19 cellular contexts compared by ENCODE assay signal in genomic region chr20:2760381-2761305, GRCh38. TPM values are rescaled to one million over a fixed set of nuclear protein-coding genes. Genes with fewer than 3 reads are reported as not detected.
DNase-seq lines count a peak whose midpoint lies in the region.
"Had no signal": no experiment of that assay in that cellular context is flagged by ENCODE, and none has a peak within 500 bp of the region (broad histone marks: within the 10 kb centered on the region; RNA-seq: fewer than 3 reads in every experiment).

No MANE protein-coding gene starts in this region.

- DNase-seq in D341Med (ENCODE audit: low spot score) (peak; percentile 6), ecto neural progenitor cell (ENCODE audit: low spot score) (peak; percentile 38), mesenteric fat pad (ENCODE audit: low spot score) (peak; percentile 88), NCI-H446 (lab: John Stamatoyannopoulos, UW) (no peak)
- DNase-seq in activated T-cell treated with anti-CD3 and anti-CD28 coated beads, Interleukin-2, amount 50 U/mL, for 24 hours, result no peak
- DNase-seq in stimulated activated CD4-positive, alpha-beta T cell treated with anti-CD3 and anti-CD28 coated beads, Interleukin-4, amount 100 ng/mL, for 1 hour, result no peak
- DNase-seq: CD4-positive, CD25-positive, alpha-beta regulatory T cell; COR-L47; DMS153; GDM1; HCEC 1CT; NCI-H1092 treated with DMSO at 0.1 percent for 48 hours; NCI-H524; NCI-H82; PC-3; SIG-M5 had no signal

- peaks cover 4% of the 10 kb centered on the region for H3K4me1 Mint-ChIP-seq in activated T-cell treated with anti-CD3 and anti-CD28 coated beads, Interleukin-2, amount 50 U/mL, for 24 hours (ENCODE audit: low read depth)

- no peaks in the 10 kb centered on the region for H3K27me3 ChIP-seq in BLaER1

- peaks cover 35% of the 10 kb centered on the region for H3K4me1 ChIP-seq in BLaER1

- no peaks in the 10 kb centered on the region for H3K9me3 ChIP-seq in BLaER1

- H3K9ac ChIP-seq in BLaER1, result peak overlapping the region; percentile 47; the same call in 1 of the 2 replicates

- peak overlapping the region; percentile 85 for H3K4me2 ChIP-seq in BLaER1

- H3K36me3 ChIP-seq in BLaER1, result no peaks in the 10 kb centered on the region

- H4K20me1 ChIP-seq in BLaER1, result no peaks in the 10 kb centered on the region

- H3K36me3 Mint-ChIP-seq in activated T-cell treated with anti-CD3 and anti-CD28 coated beads, Interleukin-2, amount 50 U/mL, for 24 hours (ENCODE audit: low read depth), result no peaks in the 10 kb centered on the region
- H3K36me3 Mint-ChIP-seq: CD4-positive, CD25-positive, alpha-beta regulatory T cell had no signal

- H3K4me3 Mint-ChIP-seq in activated T-cell treated with anti-CD3 and anti-CD28 coated beads, Interleukin-2, amount 50 U/mL, for 24 hours, result no peak overlapping the region
- H3K4me3 Mint-ChIP-seq: CD4-positive, CD25-positive, alpha-beta regulatory T cell had no signal

- H3K27me3 Mint-ChIP-seq in activated T-cell treated with anti-CD3 and anti-CD28 coated beads, Interleukin-2, amount 50 U/mL, for 24 hours, result peaks cover 18% of the 10 kb centered on the region

- H3K9me3 Mint-ChIP-seq in activated T-cell treated with anti-CD3 and anti-CD28 coated beads, Interleukin-2, amount 50 U/mL, for 24 hours, result no peaks in the 10 kb centered on the region
- H3K9me3 Mint-ChIP-seq: CD4-positive, CD25-positive, alpha-beta regulatory T cell had no signal

- no peak overlapping the region for H3K27ac Mint-ChIP-seq in activated T-cell treated with anti-CD3 and anti-CD28 coated beads, Interleukin-2, amount 50 U/mL, for 24 hours
- H3K27ac Mint-ChIP-seq: CD4-positive, CD25-positive, alpha-beta regulatory T cell had no signal

- no peak overlapping the region for H3K4me3 ChIP-seq in BLaER1

- peak overlapping the region; percentile 72 for H3K27ac ChIP-seq in BLaER1
- H3K27ac ChIP-seq: RWPE1 had no signal

RNA-seq across cellular contexts. Expression of gene CPXM1, which starts 39.8 kb away (rescaled TPM):
- 57.7 TPM for total RNA-seq in mesenteric fat pad
- total RNA-seq: PC-3 had no signal

RNA-seq across cellular contexts. Expression of gene C20orf141, which starts 54.1 kb away (rescaled TPM):
- 0.84 TPM for total RNA-seq in mesenteric fat pad
- total RNA-seq: CD4-positive, CD25-positive, alpha-beta regulatory T cell; Daoy; PC-3 had no signal

RNA-seq across cellular contexts. Expression of gene TMEM239, which starts 55.5 kb away (rescaled TPM):
- total RNA-seq in mesenteric fat pad, result 0.10 TPM
- total RNA-seq: CD4-positive, CD25-positive, alpha-beta regulatory T cell; Daoy had no signal

Comparison
In these comparisons a context has a peak if more than half of its experiments do, and no peak if none do; other contexts are left out.
1. DNase-seq: peak in D341Med (single experiment), ecto neural progenitor cell (single experiment) and mesenteric fat pad (single experiment); none in NCI-H446 (0 of 2), activated T-cell treated with anti-CD3 and anti-CD28 coated beads, Interleukin-2, amount 50 U/mL, for 24 hours (single experiment) and stimulated activated CD4-positive, alpha-beta T cell treated with anti-CD3 and anti-CD28 coated beads, Interleukin-4, amount 100 ng/mL, for 1 hour (single experiment).